15 cellular contexts compared by ENCODE assay signal in genomic region chr17:71633391-71633849, GRCh38.
A peak's percentile ranks its signal among the peaks of the same experiment; 100 is the strongest.
DNase-seq lines count a peak whose midpoint lies in the region; ATAC-seq and TF ChIP-seq lines count a peak whose summit lies in the region.
"Had no signal": no experiment of that assay in that cellular context is flagged by ENCODE, and none has a peak within 500 bp of the region (broad histone marks: within the 10 kb centered on the region; RNA-seq: fewer than 3 reads in every experiment).

No MANE protein-coding gene starts in this region.

- H3K27ac Mint-ChIP-seq in activated naive CD4-positive, alpha-beta T cell treated with anti-CD3 and anti-CD28 coated beads, Interleukin-2, amount 50 U/mL, for 72 hours: no peak overlapping the region
- H3K27ac Mint-ChIP-seq: IgD-negative memory B cell had no signal

- no peak for TF ChIP-seq POLR2A in adrenal gland (IDR thresholded peaks at IDR 0.05)

- no peak for ATAC-seq in activated naive CD4-positive, alpha-beta T cell treated with anti-CD3 and anti-CD28 coated beads, Interleukin-2, amount 50 U/mL, for 72 hours
- ATAC-seq: activated T-cell treated with anti-CD3 and anti-CD28 coated beads, Interleukin-2, amount 50 U/mL, for 4 hours had no signal

- H3K9me3 Mint-ChIP-seq in activated naive CD4-positive, alpha-beta T cell treated with anti-CD3 and anti-CD28 coated beads, Interleukin-2, amount 50 U/mL, for 72 hours: peaks cover 9 to 18% of the 10 kb centered on the region in 2 donors

- no peaks in the 10 kb centered on the region for H3K36me3 Mint-ChIP-seq in activated naive CD4-positive, alpha-beta T cell treated with anti-CD3 and anti-CD28 coated beads, Interleukin-2, amount 50 U/mL, for 72 hours
- H3K36me3 Mint-ChIP-seq: IgD-negative memory B cell had no signal

- DNase-seq in NCI-H1105 treated with DMSO at 0.1 percent for 48 hours (lab: John Stamatoyannopoulos, UW) (peak; percentile 49), NCI-H1105 (lab: John Stamatoyannopoulos, UW) (no peak), SJSA1 (ENCODE audit: low read depth in 1 of 2, low spot score in 2 of 2) (peak in 1 of 2 experiments; percentile 51), fibroblast of the aortic adventitia (ENCODE audit: low read depth) (peak; percentile 22), stromal cell of bone marrow (ENCODE audit: low read depth) (peak; percentile 41), activated gamma-delta T cell (lab: John Stamatoyannopoulos, UW) (no peak), adrenal gland (no peak)
- no peak for DNase-seq in activated naive CD4-positive, alpha-beta T cell treated with anti-CD3 and anti-CD28 coated beads, Interleukin-2, amount 50 U/mL, for 72 hours (ENCODE audit: low spot score in 2 of 2)
- DNase-seq: activated T-cell treated with anti-CD3 and anti-CD28 coated beads, Interleukin-2, amount 50 U/mL, for 4 hours; cortex of kidney; NCI-H82; stimulated activated CD4-positive, alpha-beta T cell treated with anti-CD3 and anti-CD28 coated beads, Interleukin-4, amount 100 ng/mL, for 24 hours; T-helper 9 cell had no signal

- 61 to 70% (median 63%) methylated on average over 4 of the region's 4 CpGs for WGBS in adrenal gland, 4 donors

- no peaks in the 10 kb centered on the region for H3K36me3 ChIP-seq in SJSA1
- H3K36me3 ChIP-seq in adrenal gland (replicated peaks in 1 of 2): no peaks in the 10 kb centered on the region
- H3K36me3 ChIP-seq: thoracic aorta had no signal

- H3K27ac ChIP-seq in SJSA1 (peak overlapping the region; percentile 59), adrenal gland (no peak overlapping the region)
- H3K27ac ChIP-seq: thoracic aorta had no signal

- peaks cover 33% of the 10 kb centered on the region for H3K4me1 ChIP-seq in SJSA1 (replicated peaks)
- no peaks in the 10 kb centered on the region for H3K4me1 ChIP-seq in adrenal gland (replicated peaks in 1 of 2)

- TF ChIP-seq CTCF in fibroblast of the aortic adventitia (IDR thresholded peaks at IDR 0.05; ENCODE audit: insufficient read depth, low read length): no peak
- TF ChIP-seq CTCF in adrenal gland (IDR thresholded peaks at IDR 0.05): no peak

- intact Hi-C loops in adrenal gland (cut with DNase I): no loop called here

- H3K4me3 ChIP-seq in SJSA1 (no peak overlapping the region), fibroblast of the aortic adventitia (ENCODE audit: low read depth, low read length) (no peak overlapping the region), adrenal gland (no peak overlapping the region)
- H3K4me3 ChIP-seq: thoracic aorta had no signal

- H3K9me3 ChIP-seq in SJSA1 (replicated peaks) (no peaks in the 10 kb centered on the region), adrenal gland (replicated peaks in 1 of 3) (no peaks in the 10 kb centered on the region)
- H3K9me3 ChIP-seq: thoracic aorta had no signal

- H3K27me3 ChIP-seq in SJSA1 (replicated peaks) (no peaks in the 10 kb centered on the region), adrenal gland (no peaks in the 10 kb centered on the region)

Comparison
In these comparisons a context has a peak if more than half of its experiments do, and no peak if none do; other contexts are left out.
1. DNase-seq: peak in NCI-H1105 treated with DMSO at 0.1 percent for 48 hours (single experiment), fibroblast of the aortic adventitia (single experiment) and stromal cell of bone marrow (single experiment); none in NCI-H1105 (single experiment), activated naive CD4-positive, alpha-beta T cell treated with anti-CD3 and anti-CD28 coated beads, Interleukin-2, amount 50 U/mL, for 72 hours (0 of 2), activated gamma-delta T cell (single experiment) and adrenal gland (0 of 7).